In genomic region chr3:152183473-152183872, GRCh38 we compare ENCODE assay signal across 8 cellular contexts.
DNase-seq lines count a peak whose midpoint lies in the region; ATAC-seq and TF ChIP-seq lines count a peak whose summit lies in the region.

No MANE protein-coding gene starts in this region.

- H3K27me3 ChIP-seq in testis = peaks cover 3% of the 10 kb centered on the region

- no peak overlapping the region for H3K27ac ChIP-seq in testis

- H3K4me1 Mint-ChIP-seq in CD14-positive monocyte = peaks cover 39% of the 10 kb centered on the region
- peaks cover 23% of the 10 kb centered on the region for H3K4me1 Mint-ChIP-seq in memory B cell

- 64 to 85% methylated on average over 4 of the region's 4 CpGs for WGBS in testis, 2 donors

- TF ChIP-seq EP300 in Ishikawa (IDR thresholded peaks at IDR 0.05; ENCODE audit: borderline replicate concordance) = no peak

- H3K36me3 Mint-ChIP-seq in CD14-positive monocyte = no peaks in the 10 kb centered on the region
- H3K36me3 Mint-ChIP-seq in memory B cell = no peaks in the 10 kb centered on the region

- no peak for TF ChIP-seq POLR2A in testis (IDR thresholded peaks at IDR 0.05)

- peak; percentile 25 for TF ChIP-seq CTCF in CD14-positive monocyte (IDR thresholded peaks at IDR 0.05)
- TF ChIP-seq CTCF in testis (IDR thresholded peaks at IDR 0.05) = peak in 2 of 3 experiments; percentile 14 to 19

- no peak overlapping the region for H3K4me3 Mint-ChIP-seq in CD14-positive monocyte
- H3K4me3 Mint-ChIP-seq in memory B cell = no peak overlapping the region

- no peaks in the 10 kb centered on the region for H3K4me1 ChIP-seq in testis

- H3K9me3 Mint-ChIP-seq in CD14-positive monocyte (no peaks in the 10 kb centered on the region), memory B cell (no peaks in the 10 kb centered on the region)

- H3K27me3 Mint-ChIP-seq in CD14-positive monocyte (ENCODE audit: low read depth in 3 of 3) (peaks cover 0 to 2% (median 0%) of the 10 kb centered on the region in 3 donors), memory B cell (no peaks in the 10 kb centered on the region)

- peak overlapping the region in 1 of 7 donors; percentile 54 for H3K27ac Mint-ChIP-seq in CD14-positive monocyte
- peak overlapping the region; percentile 53 for H3K27ac Mint-ChIP-seq in memory B cell

- intact Hi-C loops in CD14-positive monocyte (cut with micrococcal nuclease) = no loop called here
- intact Hi-C loops in testis (cut with DNase I; ENCODE audit: low total_unique reads) = no loop called here

- H3K9me3 ChIP-seq in testis = no peaks in the 10 kb centered on the region

- ATAC-seq in GM18870 (IDR thresholded peaks at IDR 0.05; ENCODE audit: unreplicated experiment) (peak; percentile 69), memory B cell (ENCODE audit: low read depth) (peak; percentile 85), GM19452 (IDR thresholded peaks at IDR 0.05; ENCODE audit: unreplicated experiment) (no peak)

- TF ChIP-seq RAD21 in Ishikawa (IDR thresholded peaks at IDR 0.05; ENCODE audit: low read depth) = peak; percentile 45

- DNase-seq in CD14-positive monocyte (ENCODE audit: low spot score) (no peak), T follicular helper cell (ENCODE audit: low read depth) (peak; percentile 38), cerebellar cortex (ENCODE audit: low spot score) (peak; percentile 54), memory B cell (ENCODE audit: low spot score in 2 of 2) (peak; percentile 49 to 53), testis (peak; percentile 49)

- no peak overlapping the region for H3K4me3 ChIP-seq in testis

- no peaks in the 10 kb centered on the region for H3K36me3 ChIP-seq in testis (ENCODE audit: low read depth, missing control alignments)

TF ChIP-seq in Ishikawa, 13 proteins besides CTCF, POLR2A, EP300 and RAD21:
- no peak for TF ChIP-seq YY1 (IDR thresholded peaks at IDR 0.05; ENCODE audit: low read depth)
- TF ChIP-seq ZBTB7A (IDR thresholded peaks at IDR 0.05; ENCODE audit: low read depth) = no peak
- TF ChIP-seq TEAD4 (IDR thresholded peaks at IDR 0.05) = no peak
- no peak for TF ChIP-seq CEBPB (IDR thresholded peaks at IDR 0.05)
- TF ChIP-seq FOXM1 (IDR thresholded peaks at IDR 0.05; ENCODE audit: borderline replicate concordance, low read depth) = no peak
- TF ChIP-seq CREB1 (IDR thresholded peaks at IDR 0.05; ENCODE audit: low read depth) = no peak
- TF ChIP-seq EGR1 (IDR thresholded peaks at IDR 0.05) = no peak
- TF ChIP-seq TAF1 (IDR thresholded peaks at IDR 0.05; ENCODE audit: low read depth) = no peak
- no peak for TF ChIP-seq NFIC (IDR thresholded peaks at IDR 0.05)
- TF ChIP-seq USF1 (IDR thresholded peaks at IDR 0.05) = no peak
- no peak for TF ChIP-seq TCF12 (IDR thresholded peaks at IDR 0.05; ENCODE audit: low read depth)
- no peak for TF ChIP-seq MAX (IDR thresholded peaks at IDR 0.05)
- TF ChIP-seq REST (IDR thresholded peaks at IDR 0.05; ENCODE audit: low read depth) = no peak
